In genomic region chr4:4327652-4328121, GRCh38 we compare ENCODE assay signal across 10 cellular contexts. TPM values are rescaled to one million over a fixed set of nuclear protein-coding genes. Genes with fewer than 3 reads are reported as not detected.
A peak's percentile ranks its signal among the peaks of the same experiment; 100 is the strongest.
DNase-seq lines count a peak whose midpoint lies in the region; ATAC-seq, FAIRE-seq and TF ChIP-seq lines count a peak whose summit lies in the region.
"Had no signal": no experiment of that assay in that cellular context is flagged by ENCODE, and none has a peak within 500 bp of the region (broad histone marks: within the 10 kb centered on the region; RNA-seq: fewer than 3 reads in every experiment).

No MANE protein-coding gene starts in this region.

- H3K9me1 ChIP-seq in K562 (ENCODE audit: control insufficient read depth, insufficient read depth, low read length) = no peaks in the 10 kb centered on the region

- H3K79me2 ChIP-seq in K562 (ENCODE audit: control insufficient read depth, insufficient read depth, low read length) = no peaks in the 10 kb centered on the region
- H3K79me2 ChIP-seq: parathyroid adenoma had no signal

- CTCF ChIA-PET in AG04449 (lab: Yijun Ruan, JAX) = interaction anchor here (0.7 to 2.3 kb wide), 4 partner anchors 17 to 68 kb away, joined by 3 to 7 read pairs (median 4); no protein-coding TSS in a partner anchor
- CTCF ChIA-PET in K562 (lab: Yijun Ruan, JAX; ENCODE audit: low intra/inter-chr PET ratio) = no interaction called here

- peak overlapping the region; percentile 63 for H3K4me2 ChIP-seq in K562 (ENCODE audit: insufficient read depth, low read length)

- 8% methylated on average over 21 of the region's 22 CpGs for WGBS in K562 (ENCODE audit: insufficient coverage, low coverage, missing lambda C conversion rate)

- TF ChIP-seq RAD21 in K562 (CRISPR knock-in tag; conservative IDR thresholded peaks at IDR 0.05 in 1 of 2, IDR thresholded peaks at IDR 0.05 in 1 of 2) = peak in 1 of 2 experiments; percentile 28; a peak in 1 of 4 replicates

- in situ Hi-C loops in K562 (cut with MboI) = no loop called here

- peak; percentile 37 for TF ChIP-seq CTCF in AG04449 (IDR thresholded peaks at IDR 0.05; ENCODE audit: insufficient read depth, low read length, missing control alignments)
- TF ChIP-seq CTCF in K562 (IDR thresholded peaks at IDR 0.05 in 2 of 3, conservative IDR thresholded peaks at IDR 0.05 in 1 of 3; ENCODE audit: insufficient read depth in 2 of 3, low read depth in 1 of 3, low read length in 3 of 3) = peak; percentile 77 to 89 (median 88)

- POLR2A ChIA-PET in AG04449 (lab: Yijun Ruan, JAX) (no interaction called here), K562 (lab: Yijun Ruan, JAX) (interaction anchor here (0.8 kb wide), 1 partner anchor 10 kb away, joined by 3 read pairs; no protein-coding TSS in a partner anchor)

- intact Hi-C loops in K562 (cut with micrococcal nuclease) = no loop called here

- no peak for TF ChIP-seq EP300 in K562 (IDR thresholded peaks at IDR 0.05; ENCODE audit: low read length)

- peak; percentile 93 for ATAC-seq in K562
- no peak for ATAC-seq in stimulated activated naive CD8-positive, alpha-beta T cell treated with anti-CD3 and anti-CD28 coated beads, Interleukin-15, Interleukin-2, amounts not matched to agents 100 U/mL and 50 U/mL, for 24 hours
- no peak for ATAC-seq in HG03280 (IDR thresholded peaks at IDR 0.05; ENCODE audit: unreplicated experiment)

- no TSS peak for BruUV-seq in K562 (replicated peaks; lab: Mats Ljungman, UMichigan)

- no peaks in the 10 kb centered on the region for H4K20me1 ChIP-seq in K562 (replicated peaks; ENCODE audit: control insufficient read depth, insufficient read depth, low read length)

- peaks cover 21 to 36% of the 10 kb centered on the region in 2 experiments; a peak in 4 of 5 replicates for H3K4me1 ChIP-seq in K562 (replicated peaks in 1 of 2; ENCODE audit: control insufficient read depth in 2 of 2, insufficient read depth in 2 of 2, low read length in 2 of 2)
- H3K4me1 ChIP-seq: parathyroid adenoma had no signal

- DNase-seq in AG04449 (ENCODE audit: low read depth, low spot score) = no peak
- DNase-seq in H7 = peak; percentile 91
- peak; percentile 79 to 85 (median 82) for DNase-seq in K562 (ENCODE audit: extremely low read depth in 1 of 4, low spot score in 3 of 4)
- peak; percentile 88 for DNase-seq in iPS-NIHi11 (ENCODE audit: low spot score)
- no peak for DNase-seq in stimulated activated naive CD8-positive, alpha-beta T cell treated with anti-CD3 and anti-CD28 coated beads, Interleukin-15, Interleukin-2, amounts not matched to agents 100 U/mL and 50 U/mL, for 24 hours
- no peak for DNase-seq in Kasumi-1 (lab: John Stamatoyannopoulos, UW)
- no peak for DNase-seq in NCI-H345 treated with DMSO at 0.1 percent for 48 hours (lab: John Stamatoyannopoulos, UW; ENCODE audit: unreplicated experiment)
- DNase-seq: activated CD4-positive, alpha-beta memory T cell treated with anti-CD3 and anti-CD28 coated beads, Interleukin-2, amount 10 ng/mL, durations not matched to agents 7 days and 5 days had no signal

- no peaks in the 10 kb centered on the region for H3K9me3 ChIP-seq in K562 (replicated peaks; ENCODE audit: control insufficient read depth, insufficient read depth, low read depth, low read length)

- no peaks in the 10 kb centered on the region for H3K27me3 ChIP-seq in H7 (ENCODE audit: control insufficient read depth, insufficient read depth, low read length)
- no peaks in the 10 kb centered on the region for H3K27me3 ChIP-seq in K562 (ENCODE audit: control insufficient read depth in 2 of 2, insufficient read depth in 2 of 2, low read length in 2 of 2)

- H3K4me3 ChIP-seq in AG04449 (ENCODE audit: low read depth, low read length) (no peak overlapping the region), H7 (ENCODE audit: insufficient read depth, low read depth, low read length) (no peak overlapping the region), K562 (peak overlapping the region; percentile 18; the same call in 1 of the 2 replicates)

- H3K36me3 ChIP-seq in H7 (replicated peaks; ENCODE audit: control insufficient read depth, insufficient read depth, low read length) (no peaks in the 10 kb centered on the region), K562 (ENCODE audit: control insufficient read depth, insufficient read depth, low read length) (no peaks in the 10 kb centered on the region; the same call in 2 of the 3 replicates)

- peak overlapping the region; percentile 66 for H3K27ac ChIP-seq in K562 (ENCODE audit: extremely low read depth, low read depth, low read length)
- H3K27ac ChIP-seq: parathyroid adenoma had no signal

- peak; percentile 71 for FAIRE-seq in K562 (lab: Jason Lieb, UNC)

- H3K9ac ChIP-seq in K562 (ENCODE audit: insufficient read depth in 1 of 2, low read depth in 2 of 2, low read length in 2 of 2) = peak overlapping the region; percentile 72 to 80
- H3K9ac ChIP-seq: parathyroid adenoma had no signal

- TF ChIP-seq POLR2A in K562 (conservative IDR thresholded peaks at IDR 0.05) = peak; percentile 56; the same call in 1 of the 2 replicates

- H2AFZ ChIP-seq in K562 (ENCODE audit: low read depth, low read length) = peak overlapping the region; percentile 99
- H2AFZ ChIP-seq: parathyroid adenoma had no signal

TF ChIP-seq in K562, 482 proteins besides CTCF, POLR2A, EP300 and RAD21 (continues in another document):
- TF ChIP-seq ADNP (tag; IDR thresholded peaks at IDR 0.05) (no peak), TARDBP (IDR thresholded peaks at IDR 0.05) (no peak), TGIF2 (CRISPR knock-in tag; IDR thresholded peaks at IDR 0.05) (no peak), KAT2B (IDR thresholded peaks at IDR 0.05; ENCODE audit: low read depth, low read length) (no peak)

RNA-seq across cellular contexts. Expression of gene ZBTB49, which starts 37.6 kb away (rescaled TPM):
- 2.4 and 3.7 TPM in 2 replicates for total RNA-seq in H7 (2014; rRNA removed; shearing (Covaris generic))
- total RNA-seq in K562 (2011; cell fraction: chromatin; rRNA removed; ENCODE audit: low replicate concordance) = 11.7 and 15.6 TPM in 2 replicates
- total RNA-seq in K562 (2011; cell fraction: nucleolus; rRNA removed) = 6.3 and 7.4 TPM in 2 replicates
- 5.8 and 9.2 TPM in 2 replicates for total RNA-seq in K562 (2011; cell fraction: nucleoplasm; rRNA removed)
- total RNA-seq in K562 (2014; rRNA removed) (3.2 and 7.0 TPM in 2 replicates), K562 (2014; rRNA removed; fragmentation: Illumina TruSeq; extraction: Trizol) (4.2 and 5.6 TPM in 2 replicates), K562 (2015; rRNA removed; fragmentation: Illumina TruSeq; extraction: Trizol) (3.9 and 4.6 TPM in 2 replicates), K562 (2021) (2.9 and 3.6 TPM in 2 replicates)
- polyA plus RNA-seq in K562 (2011; rRNA removed) (4.4 and 4.7 TPM in 2 replicates), K562 (2014; fragmentation: Illumina TruSeq; extraction: Trizol) (4.2 and 4.4 TPM in 2 replicates), K562 (2014; fragmentation: Nextera tagmentation; extraction: Ambion mirVana) (under 1 TPM; 0.49 to 0.69 TPM), K562 (2014; rRNA removed) (5.6 and 8.0 TPM in 2 replicates)
- polyA plus RNA-seq in K562 (2011; cell fraction: cytosol; rRNA removed) = 2.4 and 2.9 TPM in 2 replicates
- 5.0 and 9.3 TPM in 2 replicates for polyA plus RNA-seq in K562 (2011; cell fraction: nucleus; rRNA removed)
- 2.3 TPM in 2 replicates for polyA plus RNA-seq in K562 (2012)
- 7.6 and 8.5 TPM in 2 replicates for polyA minus RNA-seq in K562 (2011; rRNA and poly(A)+ RNA removed)
- 2.4 and 2.8 TPM in 2 replicates for polyA minus RNA-seq in K562 (2011; cell fraction: cytosol; rRNA and poly(A)+ RNA removed)
- polyA minus RNA-seq in K562 (2011; cell fraction: nucleus; rRNA and poly(A)+ RNA removed) = 5.7 and 7.8 TPM in 2 replicates

RNA-seq across cellular contexts. Expression of gene LYAR, which starts 37.7 kb away (rescaled TPM):
- 31.1 and 39.9 TPM in 2 replicates for total RNA-seq in H7 (2014; rRNA removed; shearing (Covaris generic))
- total RNA-seq in K562 (2011; cell fraction: chromatin; rRNA removed; ENCODE audit: low replicate concordance) = 19.5 and 40.6 TPM in 2 replicates
- total RNA-seq in K562 (2011; cell fraction: nucleolus; rRNA removed) = 12.2 and 14.2 TPM in 2 replicates
- total RNA-seq in K562 (2011; cell fraction: nucleoplasm; rRNA removed) = 17.2 and 20.7 TPM in 2 replicates
- 121 and 133 TPM in 2 replicates for total RNA-seq in K562 (2014; rRNA removed)
- total RNA-seq in K562 (2014; rRNA removed; fragmentation: Illumina TruSeq; extraction: Trizol) = 154 and 156 TPM in 2 replicates
- 165 and 172 TPM in 2 replicates for total RNA-seq in K562 (2015; rRNA removed; fragmentation: Illumina TruSeq; extraction: Trizol)
- 72.9 and 73.4 TPM in 2 replicates for total RNA-seq in K562 (2021)
- 28.9 and 44.5 TPM in 2 replicates for polyA plus RNA-seq in K562 (2011; rRNA removed)
- polyA plus RNA-seq in K562 (2011; cell fraction: cytosol; rRNA removed) = 5.4 and 10.3 TPM in 2 replicates
- polyA plus RNA-seq in K562 (2011; cell fraction: nucleus; rRNA removed) = 8.3 and 11.1 TPM in 2 replicates
- polyA plus RNA-seq in K562 (2012) = 48.3 and 109 TPM in 2 replicates
- polyA plus RNA-seq in K562 (2014; fragmentation: Illumina TruSeq; extraction: Trizol) = 128 and 166 TPM in 2 replicates
- polyA plus RNA-seq in K562 (2014; fragmentation: Nextera tagmentation; extraction: Ambion mirVana) = 10 to 100 TPM; 28.3 to 28.9 TPM
- polyA plus RNA-seq in K562 (2014; rRNA removed) = 112 and 127 TPM in 2 replicates
- polyA minus RNA-seq in K562 (2011; rRNA and poly(A)+ RNA removed) = 25.1 and 27.9 TPM in 2 replicates
- polyA minus RNA-seq in K562 (2011; cell fraction: cytosol; rRNA and poly(A)+ RNA removed) = 10.1 and 12.6 TPM in 2 replicates
- 10.6 and 19.1 TPM in 2 replicates for polyA minus RNA-seq in K562 (2011; cell fraction: nucleus; rRNA and poly(A)+ RNA removed)

RNA-seq across cellular contexts. Expression of gene NSG1, which starts 59.2 kb away (rescaled TPM):
- 25.3 and 31.1 TPM in 2 replicates for total RNA-seq in H7 (2014; rRNA removed; shearing (Covaris generic))
- total RNA-seq in K562 (2011; cell fraction: chromatin; rRNA removed; ENCODE audit: low replicate concordance) = not detected in 2 replicates
- total RNA-seq in K562 (2011; cell fraction: nucleolus; rRNA removed) = not detected in 2 replicates
- total RNA-seq in K562 (2011; cell fraction: nucleoplasm; rRNA removed) = not detected in 2 replicates
- total RNA-seq in K562 (2014; rRNA removed) (not detected in 2 replicates), K562 (2014; rRNA removed; fragmentation: Illumina TruSeq; extraction: Trizol) (not detected in 2 replicates), K562 (2015; rRNA removed; fragmentation: Illumina TruSeq; extraction: Trizol) (not detected in 2 replicates), K562 (2021) (not detected in 2 replicates)
- polyA plus RNA-seq in K562 (2011; rRNA removed) (not detected in 2 replicates), K562 (2014; fragmentation: Illumina TruSeq; extraction: Trizol) (not detected in 2 replicates), K562 (2014; fragmentation: Nextera tagmentation; extraction: Ambion mirVana) (not detected), K562 (2014; rRNA removed) (not detected in 2 replicates)
- not detected in 2 replicates for polyA plus RNA-seq in K562 (2011; cell fraction: cytosol; rRNA removed)
- 0.04 TPM in 1 of 2 replicates, not detected in the other for polyA plus RNA-seq in K562 (2011; cell fraction: nucleus; rRNA removed)
- polyA plus RNA-seq in K562 (2012) = 0.10 TPM in 1 of 2 replicates, not detected in the other
- not detected in 2 replicates for polyA minus RNA-seq in K562 (2011; rRNA and poly(A)+ RNA removed)
- not detected in 2 replicates for polyA minus RNA-seq in K562 (2011; cell fraction: cytosol; rRNA and poly(A)+ RNA removed)
- not detected in 2 replicates for polyA minus RNA-seq in K562 (2011; cell fraction: nucleus; rRNA and poly(A)+ RNA removed)

Comparison
In these comparisons a context has a peak if more than half of its experiments do, and no peak if none do; other contexts are left out.
1. DNase-seq: peak in H7 (single experiment), K562 (4 of 4) and iPS-NIHi11 (single experiment); none in AG04449 (single experiment), stimulated activated naive CD8-positive, alpha-beta T cell treated with anti-CD3 and anti-CD28 coated beads, Interleukin-15, Interleukin-2, amounts not matched to agents 100 U/mL and 50 U/mL, for 24 hours (single experiment), Kasumi-1 (0 of 2) and NCI-H345 treated with DMSO at 0.1 percent for 48 hours (single experiment).
2. RNA of gene NSG1, which starts 59.2 kb away (total RNA-seq): 25.3 to 31.1 TPM in H7; not detected in K562; every median in the first group is over 10 times any median in the second.